Comparison of ENCODE assay signal across 8 cellular contexts in genomic region chr2:8574196-8575010, GRCh38.
DNase-seq lines count a peak whose midpoint lies in the region; ATAC-seq and TF ChIP-seq lines count a peak whose summit lies in the region.

No MANE protein-coding gene starts in this region.

- no peaks in the 10 kb centered on the region for H3F3A ChIP-seq in MM.1S (ENCODE audit: insufficient read depth, low read length)

- 82 to 88% methylated on average over 24 of the region's 24 CpGs for WGBS in sigmoid colon, 2 donors

- intact Hi-C loops in sigmoid colon (cut with DNase I) = no loop called here

- no peaks in the 10 kb centered on the region for H4K20me1 ChIP-seq in MM.1S (ENCODE audit: insufficient read depth, low read length)

- peak overlapping the region; percentile 61 for H3K27ac Mint-ChIP-seq in activated naive CD8-positive, alpha-beta T cell treated with anti-CD3 and anti-CD28 coated beads, Interleukin-2, amount 50 U/mL, for 24 hours

- TF ChIP-seq CTCF in sigmoid colon (IDR thresholded peaks at IDR 0.05) (no peak), MM.1S (IDR thresholded peaks at IDR 0.05; ENCODE audit: low read length) (no peak)

- no peaks in the 10 kb centered on the region for H3K9me3 Mint-ChIP-seq in activated naive CD8-positive, alpha-beta T cell treated with anti-CD3 and anti-CD28 coated beads, Interleukin-2, amount 50 U/mL, for 24 hours

- H3K4me1 ChIP-seq in sigmoid colon = no peaks in the 10 kb centered on the region
- no peaks in the 10 kb centered on the region for H3K4me1 ChIP-seq in MM.1S (ENCODE audit: low read length)

- no peak for TF ChIP-seq POLR2A in sigmoid colon (IDR thresholded peaks at IDR 0.05)

- no peak for TF ChIP-seq EP300 in sigmoid colon (IDR thresholded peaks at IDR 0.05)

- H3K9me3 ChIP-seq in sigmoid colon = no peaks in the 10 kb centered on the region
- H3K9me3 ChIP-seq in MM.1S (replicated peaks; ENCODE audit: insufficient read depth, low read length) = no peaks in the 10 kb centered on the region

- peak overlapping the region; percentile 73 for H3K4me3 Mint-ChIP-seq in activated naive CD8-positive, alpha-beta T cell treated with anti-CD3 and anti-CD28 coated beads, Interleukin-2, amount 50 U/mL, for 24 hours

- H3K36me3 ChIP-seq in sigmoid colon (no peaks in the 10 kb centered on the region), MM.1S (replicated peaks; ENCODE audit: insufficient read depth, low read length) (no peaks in the 10 kb centered on the region)

- H3K4me1 Mint-ChIP-seq in activated naive CD8-positive, alpha-beta T cell treated with anti-CD3 and anti-CD28 coated beads, Interleukin-2, amount 50 U/mL, for 24 hours = peaks cover 57% of the 10 kb centered on the region

- H3K9me2 ChIP-seq in MM.1S (replicated peaks; ENCODE audit: insufficient read depth, low read length) = no peaks in the 10 kb centered on the region

- peaks cover 5% of the 10 kb centered on the region for H3K27me3 Mint-ChIP-seq in activated naive CD8-positive, alpha-beta T cell treated with anti-CD3 and anti-CD28 coated beads, Interleukin-2, amount 50 U/mL, for 24 hours

- no peak overlapping the region for H3K9ac ChIP-seq in MM.1S (ENCODE audit: low read length)

- no peak overlapping the region for H2AFZ ChIP-seq in MM.1S (ENCODE audit: low read length)

- H3K27me3 ChIP-seq in sigmoid colon (no peaks in the 10 kb centered on the region), MM.1S (replicated peaks; ENCODE audit: insufficient read depth, low read length) (no peaks in the 10 kb centered on the region)

- H3K27ac ChIP-seq in sigmoid colon (no peak overlapping the region), MM.1S (ENCODE audit: low read length) (no peak overlapping the region)

- peak; percentile 60 for DNase-seq in activated CD8-positive, alpha-beta memory T cell treated with anti-CD3 and anti-CD28 coated beads for 24 hours
- no peak for DNase-seq in activated CD8-positive, alpha-beta memory T cell treated with anti-CD3 and anti-CD28 coated beads, Interleukin-2, amount 50 U/mL, for 4 hours
- DNase-seq in activated naive CD8-positive, alpha-beta T cell treated with anti-CD3 and anti-CD28 coated beads, Interleukin-2, amount 50 U/mL, for 24 hours = no peak
- DNase-seq in sigmoid colon = peak; percentile 57
- DNase-seq in NCI-H1105 (lab: John Stamatoyannopoulos, UW) = no peak
- DNase-seq in MM.1S = no peak
- DNase-seq in stimulated activated CD4-positive, alpha-beta T cell treated with anti-CD3 and anti-CD28 coated beads, Interleukin-4, amount 100 ng/mL, for 24 hours = no peak

- peak; percentile 66 for ATAC-seq in HG03108 (IDR thresholded peaks at IDR 0.05; ENCODE audit: unreplicated experiment)
- ATAC-seq in activated naive CD8-positive, alpha-beta T cell treated with anti-CD3 and anti-CD28 coated beads, Interleukin-2, amount 50 U/mL, for 24 hours = peak; percentile 23

- no peak overlapping the region for H3K4me3 ChIP-seq in sigmoid colon
- no peak overlapping the region for H3K4me3 ChIP-seq in MM.1S (ENCODE audit: low read length)

- H3K36me3 Mint-ChIP-seq in activated naive CD8-positive, alpha-beta T cell treated with anti-CD3 and anti-CD28 coated beads, Interleukin-2, amount 50 U/mL, for 24 hours (ENCODE audit: low read depth) = no peaks in the 10 kb centered on the region

- H3K79me2 ChIP-seq in MM.1S (ENCODE audit: low read length) = no peaks in the 10 kb centered on the region

- H3K4me2 ChIP-seq in MM.1S (ENCODE audit: low read depth, low read length) = no peak overlapping the region

Comparison
In these comparisons a context has a peak if more than half of its experiments do, and no peak if none do; other contexts are left out.
1. DNase-seq: peak in activated CD8-positive, alpha-beta memory T cell treated with anti-CD3 and anti-CD28 coated beads for 24 hours (single experiment) and sigmoid colon (single experiment); none in activated CD8-positive, alpha-beta memory T cell treated with anti-CD3 and anti-CD28 coated beads, Interleukin-2, amount 50 U/mL, for 4 hours (single experiment), activated naive CD8-positive, alpha-beta T cell treated with anti-CD3 and anti-CD28 coated beads, Interleukin-2, amount 50 U/mL, for 24 hours (single experiment), NCI-H1105 (single experiment), MM.1S (single experiment) and stimulated activated CD4-positive, alpha-beta T cell treated with anti-CD3 and anti-CD28 coated beads, Interleukin-4, amount 100 ng/mL, for 24 hours (single experiment).